15 cellular contexts compared by ENCODE assay signal in genomic region chr12:109743076-109743910, GRCh38. TPM values are rescaled to one million over a fixed set of nuclear protein-coding genes. Genes with fewer than 3 reads are reported as not detected.
DNase-seq lines count a peak whose midpoint lies in the region; ATAC-seq and TF ChIP-seq lines count a peak whose summit lies in the region.
"Had no signal": no experiment of that assay in that cellular context is flagged by ENCODE, and none has a peak within 500 bp of the region (broad histone marks: within the 10 kb centered on the region; RNA-seq: fewer than 3 reads in every experiment).

No MANE protein-coding gene starts in this region.

- intact Hi-C loops in left cardiac atrium (cut with DNase I): no loop called here

- ATAC-seq in left cardiac atrium: no peak
- ATAC-seq: activated T-cell treated with anti-CD3 and anti-CD28 coated beads, Interleukin-2, amount 50 U/mL, for 4 hours had no signal

- H3K4me3 ChIP-seq in BE2C (ENCODE audit: low read depth, low read length) (no peak overlapping the region), WERI-Rb-1 (ENCODE audit: low read depth, low read length) (no peak overlapping the region), MG63 (no peak overlapping the region)

- no peaks in the 10 kb centered on the region for H3K27me3 ChIP-seq in BE2C
- H3K27me3 ChIP-seq in WERI-Rb-1 (ENCODE audit: insufficient read depth, low read depth, severe bottlenecking): no peaks in the 10 kb centered on the region
- no peaks in the 10 kb centered on the region for H3K27me3 ChIP-seq in MG63

- no peaks in the 10 kb centered on the region for H3K36me3 Mint-ChIP-seq in nephron progenitor cell (ENCODE audit: low read depth)
- H3K36me3 Mint-ChIP-seq: memory B cell had no signal

- H3K4me3 Mint-ChIP-seq in nephron progenitor cell: no peak overlapping the region
- H3K4me3 Mint-ChIP-seq: activated T-cell treated with anti-CD3 and anti-CD28 coated beads, Interleukin-2, amount 50 U/mL, for 4 hours; memory B cell had no signal

- H3K27ac ChIP-seq in WERI-Rb-1 (no peak overlapping the region), caudate nucleus (ENCODE audit: low read depth, low read length) (no peak overlapping the region)

- H3K36me3 ChIP-seq in BE2C (peaks cover 98% of the 10 kb centered on the region), WERI-Rb-1 (peaks cover 85% of the 10 kb centered on the region), MG63 (no peaks in the 10 kb centered on the region)

- no peaks in the 10 kb centered on the region for H3K9me3 Mint-ChIP-seq in nephron progenitor cell
- H3K9me3 Mint-ChIP-seq: activated T-cell treated with anti-CD3 and anti-CD28 coated beads, Interleukin-2, amount 50 U/mL, for 4 hours; memory B cell had no signal

- H3K27ac Mint-ChIP-seq in nephron progenitor cell: no peak overlapping the region
- H3K27ac Mint-ChIP-seq: memory B cell had no signal

- H3K27me3 Mint-ChIP-seq in nephron progenitor cell (ENCODE audit: low read depth, poor library complexity): no peaks in the 10 kb centered on the region

- TF ChIP-seq CTCF in BE2C (IDR thresholded peaks at IDR 0.05; ENCODE audit: low read depth, low read length) (no peak), WERI-Rb-1 (IDR thresholded peaks at IDR 0.05; ENCODE audit: low read depth, low read length) (no peak), nephron progenitor cell (IDR thresholded peaks at IDR 0.05) (no peak)

- DNase-seq in BE2C (peak; percentile 27), WERI-Rb-1 (peak; percentile 4), left cardiac atrium (peak; percentile 10), nephron progenitor cell (peak; percentile 7), MG63 (no peak), caudate nucleus (lab: John Stamatoyannopoulos, UW) (no peak), NCI-H526 treated with DMSO at 0.1 percent for 48 hours (lab: John Stamatoyannopoulos, UW) (no peak), UCSD-AML1 (lab: John Stamatoyannopoulos, UW; ENCODE audit: unreplicated experiment) (no peak)
- DNase-seq: activated CD4-positive, alpha-beta T cell treated with anti-CD3 and anti-CD28 coated beads, Interleukin-2, amount 50 U/mL, for 4 hours; activated T-cell treated with anti-CD3 and anti-CD28 coated beads, Interleukin-2, amount 50 U/mL, for 4 hours; amygdala; COR-L47; foreskin melanocyte; Kasumi-1 had no signal

- H3K4me1 ChIP-seq in BE2C: peaks cover 87% of the 10 kb centered on the region

- H3K9me3 ChIP-seq in BE2C (no peaks in the 10 kb centered on the region), WERI-Rb-1 (ENCODE audit: severe bottlenecking) (no peaks in the 10 kb centered on the region), MG63 (no peaks in the 10 kb centered on the region)

- H3K4me1 Mint-ChIP-seq in nephron progenitor cell: peaks cover 11% of the 10 kb centered on the region
- H3K4me1 Mint-ChIP-seq: memory B cell had no signal

RNA-seq across cellular contexts. Expression of gene FAM222A, which starts 29.7 kb away (rescaled TPM):
- 227 TPM for polyA plus RNA-seq in BE2C (2012; ENCODE audit: insufficient read depth, insufficient read length, low read depth)
- 10 to 100 TPM; 14.5 to 21.8 TPM for total RNA-seq in left cardiac atrium
- total RNA-seq in MG63 (2014; rRNA removed; shearing (Covaris generic); ENCODE audit: low replicate concordance): 0.84 and 1.8 TPM in 2 replicates

Comparison
In these comparisons a context has a peak if more than half of its experiments do, and no peak if none do; other contexts are left out.
1. DNase-seq: peak in BE2C (single experiment), WERI-Rb-1 (single experiment), left cardiac atrium (single experiment) and nephron progenitor cell (single experiment); none in MG63 (single experiment), caudate nucleus (0 of 61), NCI-H526 treated with DMSO at 0.1 percent for 48 hours (single experiment) and UCSD-AML1 (single experiment).